In the genomic region with DNA sequence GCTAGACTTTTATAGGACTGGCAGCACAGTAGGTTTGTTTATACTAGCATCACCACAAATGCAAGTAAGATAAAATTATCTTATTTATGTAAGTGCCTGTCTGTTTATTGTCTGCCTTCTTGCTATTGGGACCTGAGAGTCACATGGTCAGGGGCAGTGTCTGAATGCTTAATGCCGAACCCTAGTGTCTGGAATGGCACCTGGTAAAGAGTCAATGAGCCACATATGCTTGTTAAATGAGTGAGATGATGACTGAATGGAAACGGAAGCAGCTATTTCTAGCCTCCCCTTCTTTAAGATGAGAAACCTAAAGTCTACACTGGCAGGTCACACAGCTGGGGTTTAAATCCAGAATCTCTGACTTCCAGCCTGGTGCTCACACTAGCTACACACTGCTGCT, we compare ENCODE assay signal across 30 cellular contexts.
"Had no signal": no experiment of that assay in that cellular context is flagged by ENCODE, and none has a peak within 500 bp of the region (broad histone marks: within the 10 kb centered on the region; RNA-seq: fewer than 3 reads in every experiment).

No MANE protein-coding gene starts in this region.

- H3K27ac Mint-ChIP-seq: activated naive CD8-positive, alpha-beta T cell; immature natural killer cell; natural killer cell; stimulated activated naive B cell treated with anti-CD40 and anti-IgM and Interleukin-4, amounts not matched to agents 10 μg/mL and 1 μg/mL and 100 μg/mL, for 72 hours had no signal

- H3K4me3 Mint-ChIP-seq: activated naive CD8-positive, alpha-beta T cell; central memory CD8-positive, alpha-beta T cell; immature natural killer cell; natural killer cell; stimulated activated naive B cell treated with anti-CD40 and anti-IgM and Interleukin-4, amounts not matched to agents 10 μg/mL and 1 μg/mL and 100 μg/mL, for 72 hours had no signal

- H3K4me1 ChIP-seq: heart left ventricle, lower lobe of right lung, prostate gland, tibial nerve had no signal

- H3K27me3 Mint-ChIP-seq: central memory CD8-positive, alpha-beta T cell; stimulated activated naive B cell treated with anti-CD40 and anti-IgM and Interleukin-4, amounts not matched to agents 10 μg/mL and 1 μg/mL and 100 μg/mL, for 72 hours had no signal

- H3K4me1 Mint-ChIP-seq: central memory CD8-positive, alpha-beta T cell; immature natural killer cell; natural killer cell; stimulated activated naive B cell treated with anti-CD40 and anti-IgM and Interleukin-4, amounts not matched to agents 10 μg/mL and 1 μg/mL and 100 μg/mL, for 72 hours had no signal

- H3K27ac ChIP-seq: esophagus muscularis mucosa, foreskin keratinocyte, heart left ventricle, lower lobe of right lung, neutrophil, prostate gland, tibial nerve, WERI-Rb-1 had no signal

- H3K27me3 ChIP-seq: esophagus muscularis mucosa, foreskin keratinocyte, heart left ventricle, neutrophil, tibial nerve had no signal

- H3K9me3 Mint-ChIP-seq: central memory CD8-positive, alpha-beta T cell had no signal

- H3K4me3 ChIP-seq: esophagus muscularis mucosa, heart left ventricle, lower lobe of right lung, prostate gland, tibial nerve had no signal

- H3K36me3 Mint-ChIP-seq: activated naive CD8-positive, alpha-beta T cell; immature natural killer cell; natural killer cell; stimulated activated naive B cell treated with anti-CD40 and anti-IgM and Interleukin-4, amounts not matched to agents 10 μg/mL and 1 μg/mL and 100 μg/mL, for 72 hours had no signal

- H3K9me3 ChIP-seq: esophagus muscularis mucosa, lower lobe of right lung, neutrophil, prostate gland had no signal

- H3K36me3 ChIP-seq: esophagus muscularis mucosa, heart left ventricle, lower lobe of right lung, neutrophil, prostate gland, tibial nerve, WERI-Rb-1 had no signal

- ATAC-seq: activated CD4-positive, CD25-positive, alpha-beta regulatory T cell treated with anti-CD3 and anti-CD28 coated beads, Interleukin-2, amount 50 U/mL, for 24 hours; foreskin keratinocyte; heart left ventricle; left lobe of liver; lower lobe of right lung; natural killer cell; sciatic nerve; stimulated activated naive B cell treated with anti-CD40 and anti-IgM and Interleukin-4, amounts not matched to agents 10 μg/mL and 1 μg/mL and 100 μg/mL, for 72 hours had no signal

- DNase-seq: activated CD4-positive, alpha-beta T cell treated with anti-CD3 and anti-CD28 coated beads for 48 hours; activated CD4-positive, alpha-beta T cell treated with anti-CD3 and anti-CD28 coated beads, Interleukin-2, amount 50 U/mL, for 48 hours; activated CD8-positive, alpha-beta memory T cell treated with anti-CD3 and anti-CD28 coated beads for 24 hours; activated effector memory CD4-positive, alpha-beta T cell treated with Interleukin-2 at 50 U/mL for 16 hours; activated naive CD4-positive, alpha-beta T cell treated with Interleukin-2 at 50 U/mL for 16 hours; anterior cingulate cortex; dermis blood vessel endothelial cell; effector CD4-positive, alpha-beta T cell; foreskin keratinocyte; heart left ventricle; hypothalamus; immature natural killer cell; lower lobe of right lung; mesendoderm; natural killer cell; retina; small intestine; stimulated activated CD4-positive, alpha-beta T cell treated with anti-CD3 and anti-CD28 coated beads, Interleukin-1b, Interleukin-23, amount 100 ng/mL, for 48 hours; stimulated activated naive B cell treated with anti-CD40 and anti-IgM and Interleukin-4, amounts not matched to agents 10 μg/mL and 1 μg/mL and 100 μg/mL, for 72 hours; T1000; WERI-Rb-1 had no signal
